Comparison of ENCODE assay signal across 3 cellular contexts in the genomic region with DNA sequence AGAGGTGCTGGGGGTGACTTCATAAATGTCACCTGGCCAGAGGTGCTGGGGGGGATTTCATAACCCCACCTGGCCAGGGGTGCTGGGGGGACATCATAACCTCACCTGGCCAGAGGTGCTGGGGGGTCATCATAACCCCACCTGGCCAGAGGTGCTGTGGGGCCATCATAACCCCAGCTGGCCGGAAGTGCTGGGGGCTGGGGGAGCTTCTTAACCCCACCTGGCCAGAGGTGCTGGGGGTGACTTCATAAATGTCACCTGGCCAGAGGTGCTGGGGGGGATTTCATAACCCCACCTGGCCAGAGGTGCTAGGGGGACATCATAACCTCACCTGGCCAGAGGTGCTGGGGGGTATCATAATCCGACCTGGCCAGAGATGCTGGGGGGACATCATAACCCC. TPM values are rescaled to one million over a fixed set of nuclear protein-coding genes. Genes with fewer than 3 reads are reported as not detected.
DNase-seq lines count a peak whose midpoint lies in the region; TF ChIP-seq lines count a peak whose summit lies in the region.
"Not testable (repeated sequence)": the region's sequence is repeated elsewhere in the genome, so short reads cannot be mapped to it uniquely, and the experiment has no call there.

No MANE protein-coding gene starts in this region.

- H3K4me3 Mint-ChIP-seq in chondrocyte (ENCODE audit: unreplicated experiment); osteocyte (ENCODE audit: unreplicated experiment): not testable (repeated sequence)

- TF ChIP-seq CTCF in chondrocyte (IDR thresholded peaks at IDR 0.05); osteocyte (IDR thresholded peaks at IDR 0.05): not testable (repeated sequence)

- not testable (repeated sequence) for H3K27ac Mint-ChIP-seq in chondrocyte (ENCODE audit: unreplicated experiment); osteocyte (ENCODE audit: unreplicated experiment)

- H3K9me3 Mint-ChIP-seq in chondrocyte (ENCODE audit: low read depth); osteocyte (ENCODE audit: unreplicated experiment): not testable (repeated sequence)

- DNase-seq in activated CD8-positive, alpha-beta memory T cell treated with anti-CD3 and anti-CD28 coated beads for 24 hours, result peak; percentile 9
- peak; percentile 78 for DNase-seq in chondrocyte (ENCODE audit: low spot score)
- DNase-seq in osteocyte (ENCODE audit: extremely low spot score, unreplicated experiment), result peak; percentile 70

- H3K27me3 Mint-ChIP-seq in chondrocyte (ENCODE audit: low read depth); osteocyte (ENCODE audit: unreplicated experiment): not testable (repeated sequence)

- H3K4me1 Mint-ChIP-seq in chondrocyte (ENCODE audit: low read depth); osteocyte (ENCODE audit: unreplicated experiment): not testable (repeated sequence)

- H3K36me3 Mint-ChIP-seq in chondrocyte (ENCODE audit: low read depth); osteocyte (ENCODE audit: unreplicated experiment): not testable (repeated sequence)

RNA-seq across cellular contexts. Expression of a gene that starts 4.6 kb away (rescaled TPM):
- total RNA-seq in chondrocyte (14.4 to 22.8 TPM (median 14.6 TPM) in 3 replicates), osteocyte (19.1 and 21.4 TPM in 2 replicates)

Comparison
In these comparisons a context has a peak if more than half of its experiments do, and no peak if none do; other contexts are left out.
1. DNase-seq: peak in every context shown above with its lines; median percentile 78 in chondrocyte; 70 in osteocyte; 9 in activated CD8-positive, alpha-beta memory T cell treated with anti-CD3 and anti-CD28 coated beads for 24 hours.